ENCODE assay signal across 21 cellular contexts in genomic region chr9:134285215-134285845, GRCh38. TPM values are rescaled to one million over a fixed set of nuclear protein-coding genes. Genes with fewer than 3 reads are reported as not detected.
A peak's percentile ranks its signal among the peaks of the same experiment; 100 is the strongest.
DNase-seq lines count a peak whose midpoint lies in the region; ATAC-seq, FAIRE-seq and TF ChIP-seq lines count a peak whose summit lies in the region.
"Had no signal": no experiment of that assay in that cellular context is flagged by ENCODE, and none has a peak within 500 bp of the region (broad histone marks: within the 10 kb centered on the region; RNA-seq: fewer than 3 reads in every experiment).

No MANE protein-coding gene starts in this region.

- H3K4me3 ChIP-seq in HepG2 (replicated peaks in 1 of 3; ENCODE audit: insufficient read depth in 1 of 3, low read depth in 2 of 3, low read length in 3 of 3) (no peak overlapping the region), gastrocnemius medialis (no peak overlapping the region)
- H3K4me3 ChIP-seq: GM23248, SJSA1 had no signal

- no peaks in the 10 kb centered on the region for H3K36me3 Mint-ChIP-seq in brain

- peaks cover 11% of the 10 kb centered on the region for H3K4me1 ChIP-seq in HepG2 (ENCODE audit: insufficient read depth, low read length)
- H3K4me1 ChIP-seq in gastrocnemius medialis, result peaks cover 19 to 31% of the 10 kb centered on the region in 2 donors

- no peak for TF ChIP-seq EP300 in HepG2 (IDR thresholded peaks at IDR 0.05; ENCODE audit: low read depth in 2 of 2, low read length in 2 of 2)
- no peak for TF ChIP-seq EP300 in HepG2 (CRISPR knock-in tag; IDR thresholded peaks at IDR 0.05; ENCODE audit: borderline replicate concordance)

- no peak overlapping the region for H3K9ac ChIP-seq in HepG2 (ENCODE audit: insufficient read depth, low read depth, low read length)
- H3K9ac ChIP-seq: GM23248 had no signal

- H2AFZ ChIP-seq in HepG2 (ENCODE audit: low read length), result no peak overlapping the region
- H2AFZ ChIP-seq: GM23248 had no signal

- intact Hi-C loops in Right ventricle myocardium inferior (cut with DNase I), result no loop called here
- intact Hi-C loops in Right ventricle myocardium superior (cut with DNase I), result no loop called here
- intact Hi-C loops in HepG2 (cut with micrococcal nuclease; ENCODE audit: unreplicated experiment), result no loop called here
- intact Hi-C loops in gastrocnemius medialis (cut with DNase I; ENCODE audit: low total_unique reads), result no loop called here

- H3K9me3 ChIP-seq in HepG2 (ENCODE audit: low read length) (no peaks in the 10 kb centered on the region), gastrocnemius medialis (no peaks in the 10 kb centered on the region)
- H3K9me3 ChIP-seq: SJSA1 had no signal

- peak overlapping the region in 1 of 5 experiments; percentile 45 for H3K4me3 Mint-ChIP-seq in brain
- H3K4me3 Mint-ChIP-seq: HFFc6 had no signal

- in situ Hi-C loops in HepG2 (cut with HindIII; ENCODE audit: extremely low pct_ligation_motif_present, low pct_unique_long_range_greater_than_20kb), result no loop called here
- in situ Hi-C loops in gastrocnemius medialis (cut with MboI; ENCODE audit: low sequenced_read_pairs in 4 of 4), result no loop called here

- TF ChIP-seq POLR2A in HepG2 (IDR thresholded peaks at IDR 0.05; ENCODE audit: insufficient read depth in 1 of 2, low read depth in 2 of 2, low read length in 2 of 2), result no peak
- TF ChIP-seq POLR2A in gastrocnemius medialis (IDR thresholded peaks at IDR 0.05), result no peak

- H3K4me2 ChIP-seq in HepG2 (ENCODE audit: low read depth, low read length), result no peak overlapping the region

- peaks cover 19% of the 10 kb centered on the region for H3K27me3 Mint-ChIP-seq in brain

- H3K9me3 Mint-ChIP-seq in brain, result peaks cover 0 to 7% (median 0%) of the 10 kb centered on the region in 5 experiments
- H3K9me3 Mint-ChIP-seq: HFFc6 had no signal

- no peaks in the 10 kb centered on the region for H4K20me1 ChIP-seq in HepG2 (ENCODE audit: insufficient read depth, low read length)

- WGBS in HepG2 (ENCODE audit: low lambda C conversion rate), result 54% methylated on average over 11 of the region's 15 CpGs

- TF ChIP-seq CTCF in brain (conservative IDR thresholded peaks at IDR 0.05) (no peak), HepG2 (CRISPR knock-in tag; IDR thresholded peaks at IDR 0.05) (no peak), gastrocnemius medialis (IDR thresholded peaks at IDR 0.05 in 4 of 5, conservative IDR thresholded peaks at IDR 0.05 in 1 of 5) (no peak)

- POLR2A ChIA-PET in HepG2 (lab: Yijun Ruan, JAX), result no interaction called here

- peaks cover 37% of the 10 kb centered on the region for H3K4me1 Mint-ChIP-seq in brain

- peak overlapping the region; percentile 12 to 92 (median 26) for H3K27ac Mint-ChIP-seq in brain
- H3K27ac Mint-ChIP-seq: HFFc6 had no signal

- FAIRE-seq in HepG2 (lab: Jason Lieb, UNC), result no peak
- FAIRE-seq: A204.1, GM18507, GM19239, RCC 7860 had no signal

- DNase-seq in Right ventricle myocardium inferior (ENCODE audit: missing footprints), result peak; percentile 28
- DNase-seq in Right ventricle myocardium superior, result no peak
- no peak for DNase-seq in HepG2 (ENCODE audit: low spot score)
- no peak for DNase-seq in NCI-H2107 treated with DMSO at 0.1 percent for 48 hours (lab: John Stamatoyannopoulos, UW; ENCODE audit: unreplicated experiment)
- no peak for DNase-seq in SHP77 treated with DMSO at 0.1 percent for 48 hours (lab: John Stamatoyannopoulos, UW)
- no peak for DNase-seq in gastrocnemius medialis
- DNase-seq: Calu3, GM23248, HFFc6, Kasumi-1, NCI-H1417, NCI-H1930, NCI-H2171 treated with DMSO at 0.1 percent for 48 hours, NCI-H82 had no signal

- no peaks in the 10 kb centered on the region for H3K79me2 ChIP-seq in HepG2 (ENCODE audit: insufficient read depth, low read length)

- H3K36me3 ChIP-seq in HepG2 (replicated peaks in 1 of 2; ENCODE audit: control insufficient read depth in 1 of 2, insufficient read depth in 2 of 2, low read length in 2 of 2) (no peaks in the 10 kb centered on the region), gastrocnemius medialis (no peaks in the 10 kb centered on the region)
- H3K36me3 ChIP-seq: SJSA1 had no signal

- no peak for TF ChIP-seq RAD21 in HepG2 (CRISPR knock-in tag; IDR thresholded peaks at IDR 0.05)

- CTCF ChIA-PET in HepG2 (lab: Yijun Ruan, JAX; ENCODE audit: low intra/inter-chr PET ratio, low total read pairs), result no interaction called here

- no peak for ATAC-seq in Right ventricle myocardium inferior
- ATAC-seq in Right ventricle myocardium superior (ENCODE audit: poor library complexity), result no peak
- no peak for ATAC-seq in HepG2
- ATAC-seq in GM18909 (IDR thresholded peaks at IDR 0.05; ENCODE audit: poor library complexity, unreplicated experiment), result no peak
- no peak for ATAC-seq in gastrocnemius medialis

- BruUV-seq in HepG2 (replicated peaks; lab: Mats Ljungman, UMichigan), result no TSS peak

- no peak overlapping the region for H3K27ac ChIP-seq in HepG2 (ENCODE audit: extremely low read length, insufficient read depth, low read length)
- no peak overlapping the region for H3K27ac ChIP-seq in gastrocnemius medialis
- H3K27ac ChIP-seq: GM23248, SJSA1 had no signal

- H3K27me3 ChIP-seq in HepG2 (ENCODE audit: control insufficient read depth in 1 of 2, insufficient read depth in 2 of 2, low read length in 2 of 2) (peaks cover 11 to 67% of the 10 kb centered on the region in 2 experiments), gastrocnemius medialis (no peaks in the 10 kb centered on the region)

TF ChIP-seq in HepG2, 621 proteins besides CTCF, POLR2A, EP300 and RAD21 (continues in another document):
- TF ChIP-seq HMG20B (CRISPR knock-in tag; conservative IDR thresholded peaks at IDR 0.05), result no peak

RNA-seq across cellular contexts. Expression of gene RXRA, which starts 40.9 kb away (rescaled TPM):
- total RNA-seq in Right ventricle myocardium inferior (91.1 TPM), Right ventricle myocardium superior (89.0 TPM), HepG2 (2016; rRNA removed; fragmentation: Illumina TruSeq; extraction: Trizol) (19.2 and 29.2 TPM in 2 replicates), gastrocnemius medialis (100 to 1,000 TPM in 3 of 4 donors, 10 to 100 TPM in 1; 70.8 to 224 (median 160) TPM)
- polyA plus RNA-seq in brain (ENCODE audit: insufficient read depth, low read depth, low replicate concordance) (29.9 TPM), HepG2 (2011; rRNA removed) (18.9 and 23.8 TPM in 2 replicates)
- 24.1 and 24.5 TPM in 2 replicates for total RNA-seq in HepG2 (2016; cell fraction: cytosol; rRNA removed; fragmentation: Illumina TruSeq; extraction: Trizol; ENCODE audit: low read depth)
- 16.2 and 29.2 TPM in 2 replicates for total RNA-seq in HepG2 (2016; cell fraction: insoluble cytoplasmic fraction; rRNA removed; fragmentation: Illumina TruSeq; extraction: Trizol)
- total RNA-seq in HepG2 (2016; cell fraction: membrane; rRNA removed; fragmentation: Illumina TruSeq; extraction: Trizol), result 50.6 and 51.0 TPM in 2 replicates
- 14.5 and 14.9 TPM in 2 replicates for total RNA-seq in HepG2 (2016; cell fraction: nucleus; rRNA removed; fragmentation: Illumina TruSeq; extraction: Trizol)
- 20.3 and 28.6 TPM in 2 replicates for polyA plus RNA-seq in HepG2 (2011; cell fraction: cytosol; rRNA removed)
- 25.5 and 28.6 TPM in 2 replicates for polyA plus RNA-seq in HepG2 (2011; cell fraction: nucleus; rRNA removed)
- polyA plus RNA-seq in HepG2 (2012), result 42.6 and 48.4 TPM in 2 replicates
- 68.3 and 74.3 TPM in 2 replicates for polyA plus RNA-seq in HepG2 (2016; cell fraction: cytosol; fragmentation: Illumina TruSeq; extraction: Trizol; ENCODE audit: low read depth)
- 28.2 and 39.1 TPM in 2 replicates for polyA plus RNA-seq in HepG2 (2016; cell fraction: insoluble cytoplasmic fraction; fragmentation: Illumina TruSeq; extraction: Trizol; ENCODE audit: low read depth)
- 81.0 and 95.6 TPM in 2 replicates for polyA plus RNA-seq in HepG2 (2016; cell fraction: membrane; fragmentation: Illumina TruSeq; extraction: Trizol; ENCODE audit: low read depth)
- 27.8 and 30.7 TPM in 2 replicates for polyA plus RNA-seq in HepG2 (2016; cell fraction: nucleus; fragmentation: Illumina TruSeq; extraction: Trizol; ENCODE audit: insufficient read depth, low read depth)
- 26.4 and 69.1 TPM in 2 replicates for polyA minus RNA-seq in HepG2 (2011; rRNA and poly(A)+ RNA removed; ENCODE audit: low replicate concordance)
- polyA minus RNA-seq in HepG2 (2011; cell fraction: cytosol; rRNA and poly(A)+ RNA removed), result 27.2 and 30.5 TPM in 2 replicates
- 13.6 and 15.8 TPM in 2 replicates for polyA minus RNA-seq in HepG2 (2011; cell fraction: nucleus; rRNA and poly(A)+ RNA removed)
